In genomic region chr2:12126325-12126724, GRCh38 we compare ENCODE assay signal across 17 cellular contexts.
"Had no signal": no experiment of that assay in that cellular context is flagged by ENCODE, and none has a peak within 500 bp of the region (broad histone marks: within the 10 kb centered on the region; RNA-seq: fewer than 3 reads in every experiment).

No MANE protein-coding gene starts in this region.

- ATAC-seq: left lung; mucosa of descending colon; natural killer cell treated with Interleukin-12 subunit alpha and Interleukin-12 subunit beta and Interleukin-15 and Interleukin-18, amount 100 ng/mL, for 72 hours; stimulated activated memory B cell treated with anti-CD40 and anti-IgM and Interleukin-4, amounts not matched to agents 10 μg/mL and 1 μg/mL and 100 μg/mL, for 72 hours had no signal

- H3K9me3 ChIP-seq: adrenal gland, mucosa of descending colon had no signal

- H3K9me3 Mint-ChIP-seq: natural killer cell treated with Interleukin-12 subunit alpha and Interleukin-12 subunit beta and Interleukin-15 and Interleukin-18, amount 100 ng/mL, for 72 hours; stimulated activated memory B cell treated with anti-CD40 and anti-IgM and Interleukin-4, amounts not matched to agents 10 μg/mL and 1 μg/mL and 100 μg/mL, for 72 hours had no signal

- H3K36me3 Mint-ChIP-seq: natural killer cell treated with Interleukin-12 subunit alpha and Interleukin-12 subunit beta and Interleukin-15 and Interleukin-18, amount 100 ng/mL, for 72 hours; stimulated activated memory B cell treated with anti-CD40 and anti-IgM and Interleukin-4, amounts not matched to agents 10 μg/mL and 1 μg/mL and 100 μg/mL, for 72 hours had no signal

- H3K4me3 ChIP-seq: adrenal gland, esophagus muscularis mucosa, left lung, mucosa of descending colon had no signal

- H3K27me3 ChIP-seq: adrenal gland, esophagus muscularis mucosa, left lung had no signal

- DNase-seq: activated CD4-positive, alpha-beta T cell treated with anti-CD3 and anti-CD28 coated beads, Interleukin-2, amount 10 ng/mL, durations not matched to agents 7 days and 5 days; activated CD4-positive, CD25-positive, alpha-beta regulatory T cell; activated CD8-positive, alpha-beta memory T cell treated with anti-CD3 and anti-CD28 coated beads for 24 hours; adrenal gland; hippocampal formation; kidney; left lung; mammary epithelial cell; mucosa of descending colon; posterior cingulate gyrus; retina; stimulated activated CD4-positive, alpha-beta T cell treated with anti-CD3 and anti-CD28 coated beads, Interleukin-2, amount 100 ng/mL, for 48 hours had no signal

- H3K27ac Mint-ChIP-seq: activated T-helper 1 cell treated with anti-CD3 and anti-CD28 coated beads, Interleukin-12 subunit alpha, Interleukin-12 subunit beta, Interleukin-2, Interleukin-4 antibody, amounts not matched to agents 30 ng/mL and 10 ng/mL and 1 ng/mL, durations not matched to agents 14 hours and 24 hours and 36 hours; natural killer cell treated with Interleukin-12 subunit alpha and Interleukin-12 subunit beta and Interleukin-15 and Interleukin-18, amount 100 ng/mL, for 72 hours; stimulated activated memory B cell treated with anti-CD40 and anti-IgM and Interleukin-4, amounts not matched to agents 10 μg/mL and 1 μg/mL and 100 μg/mL, for 72 hours had no signal

- H3K36me3 ChIP-seq: adrenal gland, esophagus muscularis mucosa, left lung had no signal

- H3K4me1 ChIP-seq: adrenal gland, esophagus muscularis mucosa, left lung had no signal

- H3K27ac ChIP-seq: adrenal gland, esophagus muscularis mucosa, left lung had no signal

- H3K27me3 Mint-ChIP-seq: activated CD4-positive, alpha-beta T cell treated with anti-CD3 and anti-CD28 coated beads, Interleukin-2, amount 10 ng/mL, durations not matched to agents 7 days and 5 days; natural killer cell treated with Interleukin-12 subunit alpha and Interleukin-12 subunit beta and Interleukin-15 and Interleukin-18, amount 100 ng/mL, for 72 hours; stimulated activated memory B cell treated with anti-CD40 and anti-IgM and Interleukin-4, amounts not matched to agents 10 μg/mL and 1 μg/mL and 100 μg/mL, for 72 hours had no signal

- H3K4me3 Mint-ChIP-seq: activated CD4-positive, alpha-beta T cell treated with anti-CD3 and anti-CD28 coated beads, Interleukin-2, amount 10 ng/mL, durations not matched to agents 7 days and 5 days; activated T-helper 1 cell treated with anti-CD3 and anti-CD28 coated beads, Interleukin-12 subunit alpha, Interleukin-12 subunit beta, Interleukin-2, Interleukin-4 antibody, amounts not matched to agents 30 ng/mL and 10 ng/mL and 1 ng/mL, durations not matched to agents 14 hours and 24 hours and 36 hours; natural killer cell treated with Interleukin-12 subunit alpha and Interleukin-12 subunit beta and Interleukin-15 and Interleukin-18, amount 100 ng/mL, for 72 hours; stimulated activated memory B cell treated with anti-CD40 and anti-IgM and Interleukin-4, amounts not matched to agents 10 μg/mL and 1 μg/mL and 100 μg/mL, for 72 hours; T-helper 1 cell treated with Interleukin-12 subunit alpha and Interleukin-12 subunit beta and Interleukin-4 antibody, amounts not matched to agents 30 μg/mL and 1 μg/mL, for 36 hours had no signal
